ENCODE assay signal across 8 cellular contexts in genomic region chr12:42588981-42589464, GRCh38. TPM values are rescaled to one million over a fixed set of nuclear protein-coding genes. Genes with fewer than 3 reads are reported as not detected.
DNase-seq lines count a peak whose midpoint lies in the region; ATAC-seq and TF ChIP-seq lines count a peak whose summit lies in the region.

No MANE protein-coding gene starts in this region.

- DNase-seq in G401 (ENCODE audit: low spot score), result peak; percentile 48
- no peak for DNase-seq in activated CD8-positive, alpha-beta memory T cell treated with anti-CD3 and anti-CD28 coated beads, Interleukin-2, amount 10 ng/mL, durations not matched to agents 7 days and 5 days
- DNase-seq in heart left ventricle, result peak; percentile 46 to 66 (median 60)
- DNase-seq in trophoblast cell, result peak; percentile 37 to 54
- no peak for DNase-seq in foreskin melanocyte
- DNase-seq in NCI-H345 treated with DMSO at 0.1 percent for 48 hours (lab: John Stamatoyannopoulos, UW; ENCODE audit: unreplicated experiment), result no peak

- peak overlapping the region; percentile 76 for H2BK120ac ChIP-seq in trophoblast cell (ENCODE audit: insufficient read depth, low read length, poor library complexity)

- in situ Hi-C loops in G401 (cut with HindIII; ENCODE audit: low sequenced_read_pairs), result no loop called here

- H3K9me3 ChIP-seq in heart left ventricle (no peaks in the 10 kb centered on the region), trophoblast cell (ENCODE audit: insufficient read depth, low read depth, low read length) (no peaks in the 10 kb centered on the region)

- ATAC-seq in GM21529 (IDR thresholded peaks at IDR 0.05; ENCODE audit: unreplicated experiment) (peak; percentile 41), heart left ventricle (peak; percentile 67 to 76 (median 74))
- peak; percentile 32 for ATAC-seq in activated CD8-positive, alpha-beta memory T cell treated with anti-CD3 and anti-CD28 coated beads, Interleukin-2, amount 10 ng/mL, durations not matched to agents 7 days and 5 days

- H2AFZ ChIP-seq in KMS-11 (ENCODE audit: low read depth) (peak overlapping the region; percentile 99), trophoblast cell (ENCODE audit: insufficient read depth, low read length, poor library complexity) (peak overlapping the region; percentile 89)

- peak overlapping the region; percentile 34 for H4K8ac ChIP-seq in trophoblast cell (ENCODE audit: low read depth, low read length)

- H3K4me3 ChIP-seq in KMS-11 (IDR thresholded peaks at IDR 0.05; ENCODE audit: insufficient read depth, low read depth, low read length) (no peak overlapping the region), heart left ventricle (peak overlapping the region; percentile 74 to 98 (median 87)), trophoblast cell (ENCODE audit: low read depth, low read length) (peak overlapping the region; percentile 87)

- peaks cover 13% of the 10 kb centered on the region for H3K79me1 ChIP-seq in trophoblast cell (ENCODE audit: low read length)

- H3K9me3 Mint-ChIP-seq in activated CD8-positive, alpha-beta memory T cell treated with anti-CD3 and anti-CD28 coated beads, Interleukin-2, amount 10 ng/mL, durations not matched to agents 7 days and 5 days (ENCODE audit: low read depth), result no peaks in the 10 kb centered on the region

- no peaks in the 10 kb centered on the region for H4K20me1 ChIP-seq in KMS-11 (ENCODE audit: insufficient read depth)

- H3K79me2 ChIP-seq in KMS-11 (ENCODE audit: insufficient read depth, low read depth) (no peaks in the 10 kb centered on the region), trophoblast cell (ENCODE audit: control insufficient read depth, insufficient read depth, low read length, poor library complexity) (peaks cover 8% of the 10 kb centered on the region)

- no peak overlapping the region for H3K27ac ChIP-seq in KMS-11
- peak overlapping the region in 11 of 12 donors; percentile 31 to 90 (median 84) for H3K27ac ChIP-seq in heart left ventricle
- H3K27ac ChIP-seq in trophoblast cell (ENCODE audit: low read depth, low read length), result no peak overlapping the region

- H4K91ac ChIP-seq in trophoblast cell (ENCODE audit: low read depth, low read length), result peak overlapping the region; percentile 80

- H3K4me1 Mint-ChIP-seq in activated CD8-positive, alpha-beta memory T cell treated with anti-CD3 and anti-CD28 coated beads, Interleukin-2, amount 10 ng/mL, durations not matched to agents 7 days and 5 days, result peaks cover 16% of the 10 kb centered on the region

- no peak for TF ChIP-seq POLR2A in heart left ventricle (IDR thresholded peaks at IDR 0.05)

- TF ChIP-seq CTCF in KMS-11 (conservative IDR thresholded peaks at IDR 0.05; ENCODE audit: low read depth, low read length) (peak; percentile 30; the same call in 1 of the 2 replicates), heart left ventricle (IDR thresholded peaks at IDR 0.05) (peak; percentile 27 to 74 (median 58))

- H3K23ac ChIP-seq in trophoblast cell (ENCODE audit: low read length), result no peak overlapping the region

- H3K9ac ChIP-seq in KMS-11, result peak overlapping the region; percentile 49; the same call in 1 of the 2 replicates
- peak overlapping the region; percentile 81 for H3K9ac ChIP-seq in trophoblast cell (ENCODE audit: low read length)

- peak overlapping the region; percentile 85 for H3K4me2 ChIP-seq in KMS-11
- peak overlapping the region; percentile 91 for H3K4me2 ChIP-seq in trophoblast cell (ENCODE audit: low read length)

- peak overlapping the region; percentile 32 for H3K4me3 Mint-ChIP-seq in activated CD8-positive, alpha-beta memory T cell treated with anti-CD3 and anti-CD28 coated beads, Interleukin-2, amount 10 ng/mL, durations not matched to agents 7 days and 5 days

- peak overlapping the region; percentile 86 for H3K18ac ChIP-seq in trophoblast cell (ENCODE audit: low read length)

- H3K27me3 Mint-ChIP-seq in activated CD8-positive, alpha-beta memory T cell treated with anti-CD3 and anti-CD28 coated beads, Interleukin-2, amount 10 ng/mL, durations not matched to agents 7 days and 5 days, result peaks cover 67% of the 10 kb centered on the region

- peak overlapping the region; percentile 29 for H3K4ac ChIP-seq in trophoblast cell (ENCODE audit: low read depth, low read length)

- H3K4me1 ChIP-seq in KMS-11 (ENCODE audit: low read depth, poor library complexity, severe bottlenecking) (peaks cover 5% of the 10 kb centered on the region), heart left ventricle (peaks cover 0 to 45% (median 25%) of the 10 kb centered on the region in 12 donors), trophoblast cell (ENCODE audit: control insufficient read depth in 1 of 2, insufficient read depth in 2 of 2, low read length in 2 of 2) (peaks cover 3 to 5% of the 10 kb centered on the region in 2 experiments)

- H2BK12ac ChIP-seq in trophoblast cell (ENCODE audit: low read length), result peak overlapping the region; percentile 41

- H3K27me3 ChIP-seq in KMS-11 (ENCODE audit: insufficient read depth, low read depth) (peaks cover 7% of the 10 kb centered on the region; the same call in 1 of the 2 replicates), heart left ventricle (peaks cover 0 to 28% (median 0%) of the 10 kb centered on the region in 9 donors), trophoblast cell (ENCODE audit: insufficient read depth, low read length) (peaks cover 7% of the 10 kb centered on the region)

- 1% methylated on average over 18 to 38 of the region's 38 CpGs for WGBS in heart left ventricle, 4 donors
- WGBS in trophoblast cell (ENCODE audit: extremely low coverage, insufficient coverage, insufficient read length), result no CpG with 5 or more reads among the region's 38 CpGs

- no peaks in the 10 kb centered on the region for H3K36me3 Mint-ChIP-seq in activated CD8-positive, alpha-beta memory T cell treated with anti-CD3 and anti-CD28 coated beads, Interleukin-2, amount 10 ng/mL, durations not matched to agents 7 days and 5 days

- intact Hi-C loops in heart left ventricle (cut with DNase I), result loop anchor here (1.0 to 10.0 kb wide), 13 partner anchors 148 to 750 kb away; no protein-coding TSS in a partner anchor

- no peaks in the 10 kb centered on the region for H3K36me3 ChIP-seq in KMS-11 (ENCODE audit: insufficient read depth)
- H3K36me3 ChIP-seq in heart left ventricle, result no peaks in the 10 kb centered on the region
- H3K36me3 ChIP-seq in trophoblast cell (ENCODE audit: control insufficient read depth in 1 of 2, insufficient read depth in 2 of 2, low read length in 2 of 2), result no peaks in the 10 kb centered on the region

- peak overlapping the region; percentile 38 for H3K14ac ChIP-seq in trophoblast cell (ENCODE audit: low read length)

- no peak overlapping the region for H2AK5ac ChIP-seq in trophoblast cell (ENCODE audit: low read length)

- H3K27ac Mint-ChIP-seq in activated CD8-positive, alpha-beta memory T cell treated with anti-CD3 and anti-CD28 coated beads, Interleukin-2, amount 10 ng/mL, durations not matched to agents 7 days and 5 days, result no peak overlapping the region

- H4K12ac ChIP-seq in trophoblast cell (ENCODE audit: low read depth, low read length), result peak overlapping the region; percentile 2

- CTCF ChIA-PET in activated CD8-positive, alpha-beta memory T cell treated with anti-CD3 and anti-CD28 coated beads, Interleukin-2, amount 10 ng/mL, durations not matched to agents 7 days and 5 days (lab: Charles Lee), result no interaction called here

- no peak overlapping the region for H2BK5ac ChIP-seq in trophoblast cell (ENCODE audit: low read depth, low read length, poor library complexity)

RNA-seq across cellular contexts. Expression of gene PRICKLE1, which starts 0.5 kb away (rescaled TPM):
- total RNA-seq in G401 (2014; rRNA removed; shearing (Covaris generic)), result 7.4 and 17.9 TPM in 2 replicates
- total RNA-seq in activated CD8-positive, alpha-beta memory T cell treated with anti-CD3 and anti-CD28 coated beads, Interleukin-2, amount 10 ng/mL, durations not matched to agents 7 days and 5 days, result 1 to 10 TPM in 1 of 2 experiments, under 1 TPM in 1; 0.61 to 1.1 TPM
- 10 to 100 TPM; 15.5 to 39.2 (median 21.1) TPM for total RNA-seq in heart left ventricle
- polyA plus RNA-seq in heart left ventricle, result 1 to 10 TPM; 3.2 to 6.8 TPM
- polyA plus RNA-seq in trophoblast cell (2013), result 4.6 and 5.1 TPM in 2 replicates

Comparison
In these comparisons a context has a peak if more than half of its experiments do, and no peak if none do; other contexts are left out.
1. DNase-seq: peak in G401 (single experiment), heart left ventricle (5 of 5) and trophoblast cell (2 of 2); none in activated CD8-positive, alpha-beta memory T cell treated with anti-CD3 and anti-CD28 coated beads, Interleukin-2, amount 10 ng/mL, durations not matched to agents 7 days and 5 days (single experiment), foreskin melanocyte (single experiment) and NCI-H345 treated with DMSO at 0.1 percent for 48 hours (single experiment).
2. H3K27ac ChIP-seq: peak in heart left ventricle (11 of 12); none in KMS-11 (single experiment) and trophoblast cell (single experiment).
3. Peak in every context shown above with its lines, with median percentiles within 50 percentile points of each other: ATAC-seq.